In the genomic region with DNA sequence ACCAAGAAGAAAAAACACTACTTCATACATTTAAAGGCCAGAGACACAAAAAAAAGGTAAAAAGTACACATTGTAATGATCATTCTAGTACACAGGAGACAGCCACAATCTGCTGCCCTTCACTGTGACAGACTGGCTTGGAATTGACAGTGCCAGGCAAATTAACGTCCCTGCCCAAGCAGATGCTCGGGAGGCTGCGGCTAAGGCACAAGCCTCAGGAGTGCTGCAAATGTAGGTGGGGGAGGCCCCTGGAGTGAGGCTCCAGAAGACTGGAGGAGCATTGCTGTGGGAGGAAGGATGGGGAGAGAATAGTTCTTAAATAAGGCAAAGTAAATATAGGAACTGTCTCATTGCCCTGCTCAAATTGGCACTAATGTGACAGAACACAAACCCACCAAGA, we compare ENCODE assay signal across 15 cellular contexts. TPM values are rescaled to one million over a fixed set of nuclear protein-coding genes. Genes with fewer than 3 reads are reported as not detected.
A peak's percentile ranks its signal among the peaks of the same experiment; 100 is the strongest.
DNase-seq lines count a peak whose midpoint lies in the region; ATAC-seq and TF ChIP-seq lines count a peak whose summit lies in the region.
"Had no signal": no experiment of that assay in that cellular context is flagged by ENCODE, and none has a peak within 500 bp of the region (broad histone marks: within the 10 kb centered on the region; RNA-seq: fewer than 3 reads in every experiment).

No MANE protein-coding gene starts in this region.

- H4K20me1 ChIP-seq in neural progenitor cell (ENCODE audit: low read depth): no peaks in the 10 kb centered on the region

- H3K27ac ChIP-seq in dorsolateral prefrontal cortex (peak overlapping the region in 21 of 59 donors; percentile 1 to 68 (median 46)), upper lobe of right lung (no peak overlapping the region), neural progenitor cell (no peak overlapping the region)
- H3K27ac ChIP-seq: C4-2B, Peyer's patch had no signal

- H3K9ac ChIP-seq in neural progenitor cell: no peak overlapping the region

- intact Hi-C loops in dorsolateral prefrontal cortex (cut with DNase I) (loop anchor here in 1 of 2 donors (10.0 kb wide), 1 partner anchor 171 kb away; the partner anchor contains the start of gene BIN1), upper lobe of right lung (cut with DNase I) (no loop called here)

- no peak overlapping the region for H3K4me2 ChIP-seq in neural progenitor cell

- H3K4me1 Mint-ChIP-seq in T-helper 2 cell treated with Interferon-gamma antibody and Interleukin-4, amounts not matched to agents 5 μg/mL and 100 μg/mL, for 36 hours (ENCODE audit: low read depth): peaks cover 9% of the 10 kb centered on the region
- H3K4me1 Mint-ChIP-seq in osteocyte (ENCODE audit: unreplicated experiment) (no peaks in the 10 kb centered on the region), neural progenitor cell (no peaks in the 10 kb centered on the region)

- peaks cover 71% of the 10 kb centered on the region for H3K36me3 Mint-ChIP-seq in T-helper 2 cell treated with Interferon-gamma antibody and Interleukin-4, amounts not matched to agents 5 μg/mL and 100 μg/mL, for 36 hours (ENCODE audit: low read depth)
- H3K36me3 Mint-ChIP-seq in osteocyte (ENCODE audit: unreplicated experiment) (peaks cover 66% of the 10 kb centered on the region), neural progenitor cell (peaks cover 34% of the 10 kb centered on the region)

- no peaks in the 10 kb centered on the region for H3K27me3 Mint-ChIP-seq in T-helper 2 cell treated with Interferon-gamma antibody and Interleukin-4, amounts not matched to agents 5 μg/mL and 100 μg/mL, for 36 hours (ENCODE audit: low read depth)
- H3K27me3 Mint-ChIP-seq in osteocyte (ENCODE audit: unreplicated experiment) (no peaks in the 10 kb centered on the region), neural progenitor cell (ENCODE audit: insufficient read depth, low read depth) (no peaks in the 10 kb centered on the region)

- H3K4me1 ChIP-seq in upper lobe of right lung (no peaks in the 10 kb centered on the region), neural progenitor cell (no peaks in the 10 kb centered on the region)
- H3K4me1 ChIP-seq: Caco-2, Peyer's patch had no signal

- peak overlapping the region; percentile 11 for H3K27ac Mint-ChIP-seq in T-helper 2 cell treated with Interferon-gamma antibody and Interleukin-4, amounts not matched to agents 5 μg/mL and 100 μg/mL, for 36 hours
- H3K27ac Mint-ChIP-seq in osteocyte (ENCODE audit: unreplicated experiment): no peak overlapping the region
- H3K27ac Mint-ChIP-seq in neural progenitor cell: no peak overlapping the region

- no peak for DNase-seq in T-helper 2 cell treated with Interferon-gamma antibody and Interleukin-4, amounts not matched to agents 5 μg/mL and 100 μg/mL, for 36 hours (ENCODE audit: low spot score)
- DNase-seq in T-helper 2 cell (no peak), NCI-H1694 treated with DMSO at 0.1 percent for 48 hours (lab: John Stamatoyannopoulos, UW) (peak; percentile 79), dorsolateral prefrontal cortex (peak in 7 of 10 donors; percentile 25 to 67 (median 57)), osteocyte (ENCODE audit: extremely low spot score, unreplicated experiment) (peak; percentile 68), 8988T (no peak), upper lobe of right lung (no peak), neural progenitor cell (ENCODE audit: low spot score) (no peak)
- DNase-seq: Caco-2, NCI-H1436 treated with DMSO at 0.1 percent for 48 hours, NCI-H2107, NCI-H69, Peyer's patch had no signal

- no peaks in the 10 kb centered on the region for H3K79me2 ChIP-seq in neural progenitor cell (ENCODE audit: low read depth)

- H3K9me3 ChIP-seq in upper lobe of right lung: no peaks in the 10 kb centered on the region
- H3K9me3 ChIP-seq in neural progenitor cell (ENCODE audit: low read depth): no peaks in the 10 kb centered on the region
- H3K9me3 ChIP-seq: Caco-2, Peyer's patch had no signal

- H3K4me3 Mint-ChIP-seq in T-helper 2 cell treated with Interferon-gamma antibody and Interleukin-4, amounts not matched to agents 5 μg/mL and 100 μg/mL, for 36 hours: no peak overlapping the region
- H3K4me3 Mint-ChIP-seq in osteocyte (ENCODE audit: unreplicated experiment) (no peak overlapping the region), neural progenitor cell (no peak overlapping the region)

- TF ChIP-seq CTCF in dorsolateral prefrontal cortex (IDR thresholded peaks at IDR 0.05 in 54 of 56, conservative IDR thresholded peaks at IDR 0.05 in 2 of 56; ENCODE audit: low read depth in 1 of 56, partially characterized antibody in 56 of 56) (no peak), osteocyte (IDR thresholded peaks at IDR 0.05) (no peak), upper lobe of right lung (IDR thresholded peaks at IDR 0.05) (no peak), neural progenitor cell (IDR thresholded peaks at IDR 0.05) (no peak)

- no peak for ATAC-seq in upper lobe of right lung
- ATAC-seq: K562 had no signal

- H3K27me3 ChIP-seq in dorsolateral prefrontal cortex: no peaks in the 10 kb centered on the region
- no peaks in the 10 kb centered on the region for H3K27me3 ChIP-seq in upper lobe of right lung
- H3K27me3 ChIP-seq in neural progenitor cell: no peaks in the 10 kb centered on the region
- H3K27me3 ChIP-seq: Peyer's patch had no signal

- H3K9me3 Mint-ChIP-seq in T-helper 2 cell treated with Interferon-gamma antibody and Interleukin-4, amounts not matched to agents 5 μg/mL and 100 μg/mL, for 36 hours: no peaks in the 10 kb centered on the region
- no peaks in the 10 kb centered on the region for H3K9me3 Mint-ChIP-seq in osteocyte (ENCODE audit: unreplicated experiment)
- H3K9me3 Mint-ChIP-seq in neural progenitor cell: no peaks in the 10 kb centered on the region

- H2AFZ ChIP-seq in neural progenitor cell (replicated peaks): no peak overlapping the region

- H3K36me3 ChIP-seq in upper lobe of right lung (peaks cover 92% of the 10 kb centered on the region), neural progenitor cell (peaks cover 4% of the 10 kb centered on the region)

- no peaks in the 10 kb centered on the region for H3F3A ChIP-seq in neural progenitor cell (ENCODE audit: low read depth)

- H3K4me3 ChIP-seq in dorsolateral prefrontal cortex (no peak overlapping the region), upper lobe of right lung (no peak overlapping the region), neural progenitor cell (no peak overlapping the region)
- H3K4me3 ChIP-seq: K562, Peyer's patch had no signal

RNA-seq across cellular contexts. Expression of gene ERCC3, which starts 18.6 kb away (rescaled TPM):
- 10 to 100 TPM; 44.4 to 79.5 (median 59.7) TPM for total RNA-seq in dorsolateral prefrontal cortex
- 47.8 and 50.3 TPM in 2 replicates for total RNA-seq in osteocyte
- 36.9 TPM for total RNA-seq in upper lobe of right lung
- 68.9 and 71.5 TPM in 2 replicates for total RNA-seq in neural progenitor cell (ENCODE audit: low replicate concordance)

RNA-seq across cellular contexts. Expression of gene CYP27C1, which starts 55.3 kb away (rescaled TPM):
- total RNA-seq in dorsolateral prefrontal cortex: under 1 TPM in 114 of 120 experiments, not detected in 6; 0.10 to 0.89 (median 0.33) TPM
- total RNA-seq in osteocyte: 21.9 and 24.9 TPM in 2 replicates
- not detected for total RNA-seq in upper lobe of right lung
- 3.0 and 3.8 TPM in 2 replicates for total RNA-seq in neural progenitor cell (ENCODE audit: low replicate concordance)
- total RNA-seq: K562 had no signal

Comparison
In these comparisons a context has a peak if more than half of its experiments do, and no peak if none do; other contexts are left out.
1. DNase-seq: peak in NCI-H1694 treated with DMSO at 0.1 percent for 48 hours (single experiment), dorsolateral prefrontal cortex (7 of 10) and osteocyte (single experiment); none in T-helper 2 cell treated with Interferon-gamma antibody and Interleukin-4, amounts not matched to agents 5 μg/mL and 100 μg/mL, for 36 hours (single experiment), T-helper 2 cell (0 of 5), 8988T (single experiment), upper lobe of right lung (single experiment) and neural progenitor cell (single experiment).